ENCODE assay signal across 17 cellular contexts in the genomic region with DNA sequence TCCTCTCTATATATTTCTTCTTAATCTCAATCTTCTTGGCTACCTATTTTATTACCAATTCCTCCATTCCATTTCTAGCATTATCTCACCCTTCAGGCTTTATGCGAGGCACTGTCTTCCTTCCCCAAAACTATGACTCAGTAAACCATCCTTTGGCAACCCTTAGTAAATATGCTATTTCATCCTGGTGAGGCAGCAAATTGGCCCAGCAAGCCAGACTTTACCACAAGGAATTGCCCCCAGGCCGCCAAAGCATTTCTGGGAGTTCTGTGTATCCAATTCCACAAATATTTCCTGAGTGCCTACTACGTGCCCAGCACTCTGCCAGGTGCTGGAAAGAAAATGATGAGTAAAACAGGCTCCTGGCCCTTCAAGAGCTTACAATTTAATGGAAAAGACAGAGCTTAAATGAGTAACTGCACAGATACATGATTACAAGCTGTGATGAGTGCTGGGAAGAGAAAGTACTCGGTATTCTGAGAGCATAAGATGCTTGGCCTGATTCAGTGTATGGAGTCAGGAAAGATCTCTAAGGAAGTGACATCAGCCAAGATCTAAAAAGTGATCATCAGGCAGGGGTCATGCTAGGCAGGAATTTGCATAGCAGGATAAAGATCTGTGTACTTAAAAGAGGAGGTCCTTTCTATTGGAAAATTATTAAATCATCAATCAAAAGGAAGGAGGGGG.
DNase-seq lines count a peak whose midpoint lies in the region; ATAC-seq, FAIRE-seq and TF ChIP-seq lines count a peak whose summit lies in the region.
"Had no signal": no experiment of that assay in that cellular context is flagged by ENCODE, and none has a peak within 500 bp of the region (broad histone marks: within the 10 kb centered on the region; RNA-seq: fewer than 3 reads in every experiment).

No MANE protein-coding gene starts in this region.

- intact Hi-C loops in mammary epithelial cell (cut with micrococcal nuclease) (no loop called here), left ventricle myocardium inferior (cut with micrococcal nuclease) (no loop called here)

- H3K36me3 ChIP-seq in BE2C (no peaks in the 10 kb centered on the region), mammary epithelial cell (ENCODE audit: insufficient read depth, low read length) (no peaks in the 10 kb centered on the region), mesodermal cell (ENCODE audit: control insufficient read depth, insufficient read depth, low read length) (no peaks in the 10 kb centered on the region), left ventricle myocardium inferior (no peaks in the 10 kb centered on the region)
- H3K36me3 ChIP-seq: breast epithelium, tibial nerve had no signal

- no TSS peak for BruUV-seq in mammary epithelial cell (replicated peaks; lab: Mats Ljungman, UMichigan)

- H3K27me3 Mint-ChIP-seq in activated CD8-positive, alpha-beta T cell treated with anti-CD3 and anti-CD28 coated beads, Interleukin-2, amount 10 ng/mL, durations not matched to agents 7 days and 5 days (ENCODE audit: low read depth), result no peaks in the 10 kb centered on the region
- H3K27me3 Mint-ChIP-seq in stimulated activated naive CD8-positive, alpha-beta T cell treated with anti-CD3 and anti-CD28 coated beads, Interleukin-15, amount 100 ng/mL, for 72 hours, result no peaks in the 10 kb centered on the region

- no peak overlapping the region for H2AFZ ChIP-seq in mammary epithelial cell (ENCODE audit: low read depth, low read length)

- FAIRE-seq in RCC 7860 (lab: Jason Lieb, UNC), result peak; percentile 78
- FAIRE-seq: endothelial cell of umbilical vein, TTC549 had no signal

- H3K9me3 Mint-ChIP-seq in activated CD8-positive, alpha-beta T cell treated with anti-CD3 and anti-CD28 coated beads, Interleukin-2, amount 10 ng/mL, durations not matched to agents 7 days and 5 days (ENCODE audit: insufficient read depth), result no peaks in the 10 kb centered on the region
- no peaks in the 10 kb centered on the region for H3K9me3 Mint-ChIP-seq in stimulated activated naive CD8-positive, alpha-beta T cell treated with anti-CD3 and anti-CD28 coated beads, Interleukin-15, amount 100 ng/mL, for 72 hours
- H3K9me3 Mint-ChIP-seq: naive thymus-derived CD4-positive, alpha-beta T cell had no signal

- H3K9me3 ChIP-seq in BE2C (no peaks in the 10 kb centered on the region), mammary epithelial cell (replicated peaks; ENCODE audit: insufficient read depth, low read length) (no peaks in the 10 kb centered on the region), mesodermal cell (ENCODE audit: control insufficient read depth, low read length) (no peaks in the 10 kb centered on the region), left ventricle myocardium inferior (replicated peaks) (no peaks in the 10 kb centered on the region)
- H3K9me3 ChIP-seq: breast epithelium, tibial nerve had no signal

- no peaks in the 10 kb centered on the region for H3K4me1 Mint-ChIP-seq in activated CD8-positive, alpha-beta T cell treated with anti-CD3 and anti-CD28 coated beads, Interleukin-2, amount 10 ng/mL, durations not matched to agents 7 days and 5 days (ENCODE audit: low read depth)
- H3K4me1 Mint-ChIP-seq in stimulated activated naive CD8-positive, alpha-beta T cell treated with anti-CD3 and anti-CD28 coated beads, Interleukin-15, amount 100 ng/mL, for 72 hours, result no peaks in the 10 kb centered on the region

- no peaks in the 10 kb centered on the region for H3K79me2 ChIP-seq in mammary epithelial cell (ENCODE audit: insufficient read depth, low read length)

- in situ Hi-C loops in mammary epithelial cell (cut with MboI; ENCODE audit: low sequenced_read_pairs in 2 of 2), result no loop called here

- POLR2A ChIA-PET in activated CD8-positive, alpha-beta T cell treated with anti-CD3 and anti-CD28 coated beads, Interleukin-2, amount 10 ng/mL, durations not matched to agents 7 days and 5 days (lab: Charles Lee), result no interaction called here

- H3K36me3 Mint-ChIP-seq in activated CD8-positive, alpha-beta T cell treated with anti-CD3 and anti-CD28 coated beads, Interleukin-2, amount 10 ng/mL, durations not matched to agents 7 days and 5 days (ENCODE audit: low read depth), result no peaks in the 10 kb centered on the region
- H3K36me3 Mint-ChIP-seq: naive thymus-derived CD4-positive, alpha-beta T cell had no signal

- no peak for TF ChIP-seq CTCF in BE2C (IDR thresholded peaks at IDR 0.05; ENCODE audit: low read depth, low read length)
- no peak for TF ChIP-seq CTCF in mammary epithelial cell (conservative IDR thresholded peaks at IDR 0.05 in 1 of 2, IDR thresholded peaks at IDR 0.05 in 1 of 2; ENCODE audit: extremely low read depth in 1 of 2, insufficient read depth in 1 of 2, low read depth in 1 of 2, low read length in 2 of 2)
- no peak for TF ChIP-seq CTCF in left ventricle myocardium inferior (IDR thresholded peaks at IDR 0.05; ENCODE audit: borderline replicate concordance)

- no peaks in the 10 kb centered on the region for H3K27me3 ChIP-seq in BE2C
- no peaks in the 10 kb centered on the region for H3K27me3 ChIP-seq in mammary epithelial cell (ENCODE audit: insufficient read depth, low read length)
- no peaks in the 10 kb centered on the region for H3K27me3 ChIP-seq in left ventricle myocardium inferior (ENCODE audit: low read depth)
- H3K27me3 ChIP-seq: breast epithelium, tibial nerve had no signal

- H3K9ac ChIP-seq in mammary epithelial cell (ENCODE audit: insufficient read depth, low read length), result no peak overlapping the region

- ATAC-seq in GM21360 (IDR thresholded peaks at IDR 0.05; ENCODE audit: unreplicated experiment), result no peak
- no peak for ATAC-seq in activated CD8-positive, alpha-beta T cell treated with anti-CD3 and anti-CD28 coated beads, Interleukin-2, amount 10 ng/mL, durations not matched to agents 7 days and 5 days
- ATAC-seq in stimulated activated naive CD8-positive, alpha-beta T cell treated with anti-CD3 and anti-CD28 coated beads, Interleukin-15, amount 100 ng/mL, for 72 hours, result no peak
- ATAC-seq: HCT116; naive thymus-derived CD4-positive, alpha-beta T cell had no signal

- H3K27ac ChIP-seq in mammary epithelial cell (ENCODE audit: insufficient read depth, low read depth, low read length) (peak overlapping the region; percentile 68), mesodermal cell (ENCODE audit: low read depth, low read length, severe bottlenecking) (peak overlapping the region; percentile 58), left ventricle myocardium inferior (replicated peaks) (no peak overlapping the region)
- H3K27ac ChIP-seq: breast epithelium, C4-2B, tibial nerve had no signal

- CTCF ChIA-PET in mammary epithelial cell (lab: Charles Lee; ENCODE audit: low non-redundant PET), result no interaction called here
- CTCF ChIA-PET in activated CD8-positive, alpha-beta T cell treated with anti-CD3 and anti-CD28 coated beads, Interleukin-2, amount 10 ng/mL, durations not matched to agents 7 days and 5 days (lab: Charles Lee), result no interaction called here

- dilution Hi-C loops in mammary epithelial cell (cut with HindIII; ENCODE audit: low sequenced_read_pairs), result no loop called here

- H3K4me2 ChIP-seq in mammary epithelial cell (ENCODE audit: insufficient read depth, low read depth, low read length), result peak overlapping the region; percentile 20
- H3K4me2 ChIP-seq: smooth muscle cell had no signal

- no peak overlapping the region for H3K27ac Mint-ChIP-seq in activated CD8-positive, alpha-beta T cell treated with anti-CD3 and anti-CD28 coated beads, Interleukin-2, amount 10 ng/mL, durations not matched to agents 7 days and 5 days
- H3K27ac Mint-ChIP-seq in stimulated activated naive CD8-positive, alpha-beta T cell treated with anti-CD3 and anti-CD28 coated beads, Interleukin-15, amount 100 ng/mL, for 72 hours, result no peak overlapping the region

- 35% methylated on average over 4 of the region's 4 CpGs for WGBS in mammary epithelial cell (ENCODE audit: low coverage, missing lambda C conversion rate)
- WGBS in mesodermal cell (ENCODE audit: insufficient coverage in 2 of 2), 2 experiments, result 91 to 92% methylated on average over 3 to 4 of the region's 4 CpGs

- DNase-seq in BE2C (peak; percentile 20), RCC 7860 (ENCODE audit: low spot score) (peak; percentile 52), mammary epithelial cell (peak; percentile 84), left ventricle myocardium inferior (no peak)
- no peak for DNase-seq in activated CD8-positive, alpha-beta T cell treated with anti-CD3 and anti-CD28 coated beads, Interleukin-2, amount 10 ng/mL, durations not matched to agents 7 days and 5 days
- DNase-seq in stimulated activated naive CD8-positive, alpha-beta T cell treated with anti-CD3 and anti-CD28 coated beads, Interleukin-15, amount 100 ng/mL, for 72 hours, result no peak
- DNase-seq: activated T-cell treated with anti-CD3 and anti-CD28 coated beads, Interleukin-2, amount 50 U/mL, for 48 hours; naive thymus-derived CD4-positive, alpha-beta T cell had no signal

- H3K4me3 Mint-ChIP-seq in activated CD8-positive, alpha-beta T cell treated with anti-CD3 and anti-CD28 coated beads, Interleukin-2, amount 10 ng/mL, durations not matched to agents 7 days and 5 days, result no peak overlapping the region
- H3K4me3 Mint-ChIP-seq in stimulated activated naive CD8-positive, alpha-beta T cell treated with anti-CD3 and anti-CD28 coated beads, Interleukin-15, amount 100 ng/mL, for 72 hours, result no peak overlapping the region
- H3K4me3 Mint-ChIP-seq: naive thymus-derived CD4-positive, alpha-beta T cell had no signal

- no peaks in the 10 kb centered on the region for H4K20me1 ChIP-seq in mammary epithelial cell (ENCODE audit: insufficient read depth, low read length)

- H3K4me3 ChIP-seq in BE2C (ENCODE audit: low read depth, low read length) (no peak overlapping the region), mammary epithelial cell (replicated peaks in 1 of 3; ENCODE audit: insufficient read depth in 1 of 3, low read depth in 2 of 3, low read length in 3 of 3) (no peak overlapping the region), mesodermal cell (ENCODE audit: extremely low read depth, insufficient read depth, low read length, poor library complexity, severe bottlenecking) (no peak overlapping the region), left ventricle myocardium inferior (no peak overlapping the region)
- H3K4me3 ChIP-seq: breast epithelium, smooth muscle cell, tibial nerve had no signal

- peaks cover 14% of the 10 kb centered on the region for H3K4me1 ChIP-seq in BE2C
- no peaks in the 10 kb centered on the region for H3K4me1 ChIP-seq in mammary epithelial cell (ENCODE audit: insufficient read depth, low read length)
- H3K4me1 ChIP-seq in mesodermal cell (ENCODE audit: control insufficient read depth, insufficient read depth, low read length, poor library complexity, severe bottlenecking), result no peaks in the 10 kb centered on the region
- H3K4me1 ChIP-seq in left ventricle myocardium inferior, result peaks cover 19% of the 10 kb centered on the region

Comparison
In these comparisons a context has a peak if more than half of its experiments do, and no peak if none do; other contexts are left out.
1. DNase-seq: peak in BE2C (single experiment), RCC 7860 (single experiment) and mammary epithelial cell (single experiment); none in activated CD8-positive, alpha-beta T cell treated with anti-CD3 and anti-CD28 coated beads, Interleukin-2, amount 10 ng/mL, durations not matched to agents 7 days and 5 days (single experiment), stimulated activated naive CD8-positive, alpha-beta T cell treated with anti-CD3 and anti-CD28 coated beads, Interleukin-15, amount 100 ng/mL, for 72 hours (0 of 2) and left ventricle myocardium inferior (single experiment).